10 cellular contexts compared by ENCODE assay signal in the genomic region with DNA sequence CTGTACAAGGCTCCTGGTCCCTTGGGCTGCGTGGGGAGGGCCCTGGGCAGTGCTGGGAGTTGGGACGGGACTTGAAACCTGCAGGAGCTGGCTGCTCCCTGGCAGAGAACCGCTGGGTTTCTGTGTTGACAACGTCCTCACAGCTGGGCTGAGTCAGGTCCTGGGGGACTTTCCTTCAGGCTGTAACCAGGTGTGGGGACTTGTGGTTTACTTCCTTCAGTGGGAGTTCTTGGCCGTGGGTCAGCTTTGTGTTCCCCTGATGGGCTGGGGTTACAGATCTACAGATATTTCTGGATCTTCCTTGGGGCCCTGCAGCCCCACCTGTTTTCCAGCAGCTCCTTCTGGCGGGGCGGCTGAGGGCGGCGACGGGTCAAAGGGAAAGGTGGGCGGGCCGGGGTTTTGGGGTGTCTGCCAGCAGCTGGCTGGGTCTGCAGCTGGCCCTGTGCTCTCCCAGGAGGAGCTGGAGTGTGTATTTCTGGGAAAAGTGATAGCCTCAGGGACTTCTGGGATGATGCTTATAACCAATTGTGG. TPM values are rescaled to one million over a fixed set of nuclear protein-coding genes. Genes with fewer than 3 reads are reported as not detected.
DNase-seq lines count a peak whose midpoint lies in the region; ATAC-seq and TF ChIP-seq lines count a peak whose summit lies in the region.
"Had no signal": no experiment of that assay in that cellular context is flagged by ENCODE, and none has a peak within 500 bp of the region (broad histone marks: within the 10 kb centered on the region; RNA-seq: fewer than 3 reads in every experiment).

No MANE protein-coding gene starts in this region.

- H3K9ac ChIP-seq in mammary epithelial cell (ENCODE audit: insufficient read depth, low read length) = peak overlapping the region; percentile 1

- H3K4me2 ChIP-seq in mammary epithelial cell (ENCODE audit: insufficient read depth, low read depth, low read length) = peak overlapping the region; percentile 59

- peak overlapping the region; percentile 65 for H3K27ac ChIP-seq in mammary epithelial cell (ENCODE audit: insufficient read depth, low read depth, low read length)

- H3K27me3 ChIP-seq in mammary epithelial cell (ENCODE audit: insufficient read depth, low read length) = no peaks in the 10 kb centered on the region

- H4K20me1 ChIP-seq in mammary epithelial cell (ENCODE audit: insufficient read depth, low read length) = no peaks in the 10 kb centered on the region

- peaks cover 80% of the 10 kb centered on the region for H3K79me2 ChIP-seq in mammary epithelial cell (ENCODE audit: insufficient read depth, low read length)

- CTCF ChIA-PET in mammary epithelial cell (lab: Charles Lee; ENCODE audit: low non-redundant PET) = no interaction called here

- dilution Hi-C loops in mammary epithelial cell (cut with HindIII; ENCODE audit: low sequenced_read_pairs) = no loop called here

- H3K4me3 ChIP-seq in mammary epithelial cell (replicated peaks in 1 of 3; ENCODE audit: insufficient read depth in 1 of 3, low read depth in 2 of 3, low read length in 3 of 3) = no peak overlapping the region
- H3K4me3 ChIP-seq in mucosa of descending colon = no peak overlapping the region

- DNase-seq in COR-L47 (lab: John Stamatoyannopoulos, UW) (peak; percentile 43), LHCN-M2 (ENCODE audit: low read depth) (peak; percentile 22), mammary epithelial cell (peak; percentile 94), mucosa of descending colon (peak in 1 of 3 donors; percentile 73), NCI-H2227 (lab: John Stamatoyannopoulos, UW; ENCODE audit: unreplicated experiment) (no peak), NCI-H1417 treated with DMSO at 0.1 percent for 48 hours (lab: John Stamatoyannopoulos, UW) (no peak)
- no peak for DNase-seq in stimulated activated CD8-positive, alpha-beta memory T cell treated with anti-CD3 and anti-CD28 coated beads, Interleukin-4, amount 100 ng/mL, for 48 hours
- DNase-seq: activated naive CD4-positive, alpha-beta T cell treated with anti-CD3 and anti-CD28 coated beads, Interleukin-2, amount 10 ng/mL, durations not matched to agents 7 days and 5 days; T1000 had no signal

- peak overlapping the region; percentile 52 for H2AFZ ChIP-seq in mammary epithelial cell (ENCODE audit: low read depth, low read length)

- in situ Hi-C loops in mammary epithelial cell (cut with MboI; ENCODE audit: low sequenced_read_pairs in 2 of 2) = no loop called here

- peaks cover 39% of the 10 kb centered on the region for H3K4me1 ChIP-seq in mammary epithelial cell (ENCODE audit: insufficient read depth, low read length)
- peaks cover 46% of the 10 kb centered on the region for H3K4me1 ChIP-seq in mucosa of descending colon (ENCODE audit: low read depth)

- intact Hi-C loops in mammary epithelial cell (cut with micrococcal nuclease) = no loop called here
- intact Hi-C loops in mucosa of descending colon (cut with DNase I, micrococcal nuclease) = no loop called here

- no TSS peak for BruUV-seq in mammary epithelial cell (replicated peaks; lab: Mats Ljungman, UMichigan)

- ATAC-seq in mucosa of descending colon (peak; percentile 2), GM18502 (IDR thresholded peaks at IDR 0.05; ENCODE audit: poor library complexity, unreplicated experiment) (no peak)

- TF ChIP-seq CTCF in mammary epithelial cell (conservative IDR thresholded peaks at IDR 0.05 in 1 of 2, IDR thresholded peaks at IDR 0.05 in 1 of 2; ENCODE audit: extremely low read depth in 1 of 2, insufficient read depth in 1 of 2, low read depth in 1 of 2, low read length in 2 of 2) = no peak
- TF ChIP-seq CTCF in mucosa of descending colon (IDR thresholded peaks at IDR 0.05) = no peak

- WGBS in mammary epithelial cell (ENCODE audit: low coverage, missing lambda C conversion rate) = 8% methylated on average over 12 of the region's 12 CpGs

- H3K36me3 ChIP-seq in mammary epithelial cell (ENCODE audit: insufficient read depth, low read length) (no peaks in the 10 kb centered on the region), mucosa of descending colon (ENCODE audit: low read depth) (no peaks in the 10 kb centered on the region)

- H3K9me3 ChIP-seq in mammary epithelial cell (replicated peaks; ENCODE audit: insufficient read depth, low read length) (no peaks in the 10 kb centered on the region), mucosa of descending colon (no peaks in the 10 kb centered on the region)

RNA-seq across cellular contexts. Expression of a gene that starts 18.9 kb away (rescaled TPM):
- total RNA-seq in LHCN-M2 (2014; rRNA removed) (0.06 TPM in 1 of 2 replicates, not detected in the other), mammary epithelial cell (10 to 100 TPM; 83.9 to 87.0 TPM), mucosa of descending colon (100 to 1,000 TPM; 260 to 622 (median 508) TPM)
- not detected for polyA plus RNA-seq in LHCN-M2 (2012)
- polyA plus RNA-seq in mammary epithelial cell = 72.9 TPM
- 59.8 TPM for polyA minus RNA-seq in mammary epithelial cell

Comparison
In these comparisons a context has a peak if more than half of its experiments do, and no peak if none do; other contexts are left out.
1. DNase-seq: peak in COR-L47 (single experiment), LHCN-M2 (single experiment) and mammary epithelial cell (single experiment); none in NCI-H2227 (single experiment), stimulated activated CD8-positive, alpha-beta memory T cell treated with anti-CD3 and anti-CD28 coated beads, Interleukin-4, amount 100 ng/mL, for 48 hours (single experiment) and NCI-H1417 treated with DMSO at 0.1 percent for 48 hours (single experiment).
2. RNA of a gene that starts 18.9 kb away (total RNA-seq): 260 to 622 TPM in mucosa of descending colon and 83.9 to 87.0 TPM in mammary epithelial cell; 0.06 TPM in LHCN-M2; every median in the first group is over 10 times any median in the second.